Comparison of ENCODE assay signal across 21 cellular contexts in genomic region chr1:181541947-181542346, GRCh38. TPM values are rescaled to one million over a fixed set of nuclear protein-coding genes. Genes with fewer than 3 reads are reported as not detected.
DNase-seq lines count a peak whose midpoint lies in the region; ATAC-seq and TF ChIP-seq lines count a peak whose summit lies in the region.
"Had no signal": no experiment of that assay in that cellular context is flagged by ENCODE, and none has a peak within 500 bp of the region (broad histone marks: within the 10 kb centered on the region; RNA-seq: fewer than 3 reads in every experiment).

No MANE protein-coding gene starts in this region.

- TF ChIP-seq CTCF in MCF 10A (IDR thresholded peaks at IDR 0.05; ENCODE audit: unreplicated experiment) (no peak), breast epithelium (IDR thresholded peaks at IDR 0.05) (no peak), RWPE1 (conservative IDR thresholded peaks at IDR 0.05; ENCODE audit: low read depth) (no peak), heart right ventricle (IDR thresholded peaks at IDR 0.05) (no peak), thyroid gland (IDR thresholded peaks at IDR 0.05) (no peak), coronary artery (IDR thresholded peaks at IDR 0.05) (no peak)

- no peaks in the 10 kb centered on the region for H3K4me1 Mint-ChIP-seq in MCF 10A (ENCODE audit: insufficient read depth, unreplicated experiment)
- H3K4me1 Mint-ChIP-seq: CD4-positive, CD25-positive, alpha-beta regulatory T cell; immature natural killer cell had no signal

- no peaks in the 10 kb centered on the region for H3K36me3 ChIP-seq in breast epithelium
- H3K36me3 ChIP-seq in heart right ventricle: no peaks in the 10 kb centered on the region
- no peaks in the 10 kb centered on the region for H3K36me3 ChIP-seq in thyroid gland
- H3K36me3 ChIP-seq: tibial nerve had no signal

- BruUV-seq in MCF 10A (replicated peaks; lab: Mats Ljungman, UMichigan): no TSS peak

- intact Hi-C loops in MCF 10A (cut with micrococcal nuclease) (no loop called here), breast epithelium (cut with DNase I; ENCODE audit: low total_unique reads) (no loop called here), heart right ventricle (cut with DNase I) (no loop called here), thyroid gland (cut with DNase I) (no loop called here)

- no peaks in the 10 kb centered on the region for H3K4me1 ChIP-seq in breast epithelium
- peaks cover 0 to 9% (median 4%) of the 10 kb centered on the region in 9 donors for H3K4me1 ChIP-seq in heart right ventricle
- H3K4me1 ChIP-seq in thyroid gland: no peaks in the 10 kb centered on the region
- H3K4me1 ChIP-seq: tibial nerve had no signal

- H3K4me3 ChIP-seq in breast epithelium (no peak overlapping the region), heart right ventricle (no peak overlapping the region), thyroid gland (replicated peaks in 1 of 3) (no peak overlapping the region), coronary artery (no peak overlapping the region)
- H3K4me3 ChIP-seq: tibial nerve had no signal

- H3K27ac Mint-ChIP-seq in MCF 10A (ENCODE audit: low read depth, unreplicated experiment): no peak overlapping the region
- H3K27ac Mint-ChIP-seq: activated naive CD4-positive, alpha-beta T cell treated with anti-CD3 and anti-CD28 coated beads, Interleukin-2, amount 50 U/mL, for 72 hours; CD4-positive, CD25-positive, alpha-beta regulatory T cell; immature natural killer cell had no signal

- no peak overlapping the region for H3K4me3 Mint-ChIP-seq in MCF 10A (ENCODE audit: unreplicated experiment)
- H3K4me3 Mint-ChIP-seq: CD4-positive, CD25-positive, alpha-beta regulatory T cell; immature natural killer cell had no signal

- POLR2A ChIA-PET in MCF 10A (lab: Yijun Ruan, JAX): interaction anchor here (0.5 to 1.8 kb wide), 3 partner anchors 42 to 72 kb away, joined by 3 to 10 read pairs (median 5); no protein-coding TSS in a partner anchor
- POLR2A ChIA-PET in RWPE1 (lab: Yijun Ruan, JAX; ENCODE audit: low non-redundant PET): no interaction called here

- H3K36me3 Mint-ChIP-seq in MCF 10A (ENCODE audit: insufficient read depth, unreplicated experiment): no peaks in the 10 kb centered on the region
- H3K36me3 Mint-ChIP-seq: activated naive CD4-positive, alpha-beta T cell treated with anti-CD3 and anti-CD28 coated beads, Interleukin-2, amount 50 U/mL, for 72 hours; CD4-positive, CD25-positive, alpha-beta regulatory T cell; immature natural killer cell had no signal

- H3K9me3 ChIP-seq in breast epithelium (no peaks in the 10 kb centered on the region), heart right ventricle (no peaks in the 10 kb centered on the region), thyroid gland (no peaks in the 10 kb centered on the region)
- H3K9me3 ChIP-seq: tibial nerve had no signal

- H3K27ac ChIP-seq in breast epithelium (no peak overlapping the region), RWPE1 (no peak overlapping the region), heart right ventricle (no peak overlapping the region), thyroid gland (no peak overlapping the region), coronary artery (no peak overlapping the region)
- H3K27ac ChIP-seq: tibial nerve had no signal

- H3K27me3 ChIP-seq in breast epithelium (peaks cover 0 to 15% of the 10 kb centered on the region in 2 donors), heart right ventricle (peaks cover 0 to 65% (median 42%) of the 10 kb centered on the region in 7 donors), thyroid gland (no peaks in the 10 kb centered on the region)
- H3K27me3 ChIP-seq: tibial nerve had no signal

- no peak for TF ChIP-seq POLR2A in breast epithelium (IDR thresholded peaks at IDR 0.05)
- no peak for TF ChIP-seq POLR2A in thyroid gland (IDR thresholded peaks at IDR 0.05)

- WGBS in heart right ventricle, 2 donors: 34 to 39% methylated on average over 2 of the region's 2 CpGs
- whole genome bisulfite sequencing in thyroid gland, 2 donors: 54 to 69% methylated on average over 2 of the region's 2 CpGs

- ATAC-seq in heart right ventricle: peak in 6 of 8 donors; percentile 44 to 96 (median 74)
- ATAC-seq: activated naive CD4-positive, alpha-beta T cell treated with anti-CD3 and anti-CD28 coated beads, Interleukin-2, amount 50 U/mL, for 72 hours had no signal

- no peaks in the 10 kb centered on the region for H3K9me3 Mint-ChIP-seq in MCF 10A (ENCODE audit: unreplicated experiment)
- H3K9me3 Mint-ChIP-seq: activated naive CD4-positive, alpha-beta T cell treated with anti-CD3 and anti-CD28 coated beads, Interleukin-2, amount 50 U/mL, for 72 hours had no signal

- DNase-seq in MCF 10A (ENCODE audit: unreplicated experiment) (peak; percentile 70), breast epithelium (ENCODE audit: low spot score in 2 of 2) (no peak), RWPE1 (ENCODE audit: low spot score) (peak; percentile 30), heart right ventricle (peak in 1 of 2 donors; percentile 13), thyroid gland (peak; percentile 14 to 16), coronary artery (ENCODE audit: low spot score) (no peak), cortex of kidney (lab: John Stamatoyannopoulos, UW) (no peak)
- no peak for DNase-seq in stimulated activated CD8-positive, alpha-beta memory T cell treated with anti-CD3 and anti-CD28 coated beads, Interleukin-4, amount 100 ng/mL, for 48 hours
- DNase-seq: activated CD4-positive, alpha-beta T cell treated with anti-CD3 and anti-CD28 coated beads for 4 hours; CD4-positive, CD25-positive, alpha-beta regulatory T cell; central memory CD4-positive, alpha-beta T cell; HCEC 1CT; immature natural killer cell; KG1; midbrain; NCI-H1694; NCI-H510A treated with DMSO at 0.1 percent for 48 hours; T-helper 9 cell had no signal

- peaks cover 12% of the 10 kb centered on the region for H3K27me3 Mint-ChIP-seq in MCF 10A (ENCODE audit: insufficient read depth, unreplicated experiment)

- CTCF ChIA-PET in MCF 10A (lab: Yijun Ruan, JAX): interaction anchor here (0.8 to 1.5 kb wide), 3 partner anchors 11 to 64 kb away, joined by 3 to 6 read pairs (median 4); no protein-coding TSS in a partner anchor
- CTCF ChIA-PET in RWPE1 (lab: Yijun Ruan, JAX): no interaction called here

RNA-seq across cellular contexts. Expression of gene CACNA1E, which starts 58.6 kb away (rescaled TPM):
- total RNA-seq in MCF 10A (2022): 0.05 and 0.07 TPM in 2 replicates
- total RNA-seq in breast epithelium: under 1 TPM in 1 of 3 donors, not detected in 2; under 0.01 TPM
- 10 to 100 TPM in 1 of 10 donors, 1 to 10 TPM in 4, under 1 TPM in 5; 0.04 to 21.7 (median 1.3) TPM for total RNA-seq in heart right ventricle
- under 1 TPM; 0.06 to 0.44 TPM for polyA plus RNA-seq in heart right ventricle
- under 1 TPM; under 0.01 to 0.46 (median 0.15) TPM for total RNA-seq in thyroid gland
- total RNA-seq: A673; CD4-positive, CD25-positive, alpha-beta regulatory T cell; tibial nerve had no signal
- polyA plus RNA-seq: CD4-positive, CD25-positive, alpha-beta regulatory T cell; immature natural killer cell had no signal

Comparison
In these comparisons a context has a peak if more than half of its experiments do, and no peak if none do; other contexts are left out.
1. DNase-seq: peak in MCF 10A (single experiment), RWPE1 (single experiment) and thyroid gland (2 of 2); none in breast epithelium (0 of 2), coronary artery (single experiment), stimulated activated CD8-positive, alpha-beta memory T cell treated with anti-CD3 and anti-CD28 coated beads, Interleukin-4, amount 100 ng/mL, for 48 hours (single experiment) and cortex of kidney (single experiment).